8 cellular contexts compared by ENCODE assay signal in the genomic region with DNA sequence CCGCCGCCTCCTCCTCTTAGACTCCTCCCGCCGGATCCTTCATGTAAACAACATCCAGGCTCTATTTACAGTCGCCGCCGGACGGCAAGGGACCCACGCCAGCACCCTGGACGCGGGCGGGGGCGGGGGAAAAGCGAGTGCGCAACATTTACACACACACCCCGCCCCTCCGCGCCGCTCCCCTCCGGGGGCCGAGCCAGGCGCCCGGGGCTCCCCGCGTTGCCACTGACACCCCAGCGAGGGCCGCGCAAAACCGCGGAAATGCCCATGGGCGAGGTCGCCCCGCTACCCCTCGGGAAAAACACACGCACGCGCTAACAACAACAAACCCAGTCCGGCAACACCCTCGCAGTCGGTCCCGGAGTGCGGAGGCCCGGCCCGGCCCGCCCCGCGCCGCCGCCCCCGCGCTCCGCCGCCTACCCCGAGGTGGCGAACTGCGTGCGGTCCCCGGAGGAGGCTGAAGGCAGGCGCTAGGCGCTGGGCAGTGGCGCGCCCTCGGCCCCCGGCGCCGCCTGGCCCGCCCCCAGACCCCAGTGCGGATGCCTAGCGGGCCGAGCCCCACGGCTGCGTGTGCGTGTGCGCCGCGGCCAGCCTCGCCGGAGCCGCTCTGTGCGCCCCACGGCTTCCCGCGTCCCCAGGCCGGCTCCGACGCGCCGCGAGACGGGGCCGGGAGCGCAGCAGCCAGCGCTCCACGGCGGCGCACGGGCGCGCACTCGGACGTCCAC.
A peak's percentile ranks its signal among the peaks of the same experiment; 100 is the strongest.
DNase-seq lines count a peak whose midpoint lies in the region; ATAC-seq and TF ChIP-seq lines count a peak whose summit lies in the region.

No MANE protein-coding gene starts in this region.

- peak; percentile 31 to 53 for DNase-seq in NCI-H2081 (lab: John Stamatoyannopoulos, UW)
- no peak for DNase-seq in NCI-H2081 treated with DMSO at 0.1 percent for 48 hours (lab: John Stamatoyannopoulos, UW)
- no peak for DNase-seq in NT2/D1 (ENCODE audit: low read depth, low spot score)
- DNase-seq in activated T-cell treated with anti-CD3 and anti-CD28 coated beads for 4 hours: peak; percentile 65
- DNase-seq in epithelial cell of esophagus (ENCODE audit: low read depth): peak; percentile 51
- DNase-seq in stimulated activated CD8-positive, alpha-beta memory T cell treated with anti-CD3 and anti-CD28 coated beads, Interleukin-2, amount 100 ng/mL, for 48 hours (ENCODE audit: low read depth in 2 of 2): peak; percentile 49 to 56

- no peaks in the 10 kb centered on the region for H3K9me3 ChIP-seq in NT2/D1 (ENCODE audit: insufficient read depth, low read length)
- no peaks in the 10 kb centered on the region for H3K9me3 ChIP-seq in mononuclear cell (ENCODE audit: low read depth, low read length)

- H3K4me1 ChIP-seq in NT2/D1 (ENCODE audit: insufficient read depth, insufficient read length) (peaks cover 5% of the 10 kb centered on the region), mononuclear cell (ENCODE audit: insufficient read depth, low read length) (peaks cover 43% of the 10 kb centered on the region)

- peak overlapping the region; percentile 74 for H3K4me3 ChIP-seq in NT2/D1 (ENCODE audit: insufficient read length, low read depth)
- H3K4me3 ChIP-seq in epithelial cell of esophagus (ENCODE audit: low read length): peak overlapping the region; percentile 76
- peak overlapping the region; percentile 94 for H3K4me3 ChIP-seq in mononuclear cell (ENCODE audit: low read length)

- H3K9ac ChIP-seq in NT2/D1 (ENCODE audit: insufficient read length, low read depth): peak overlapping the region; percentile 84

- H3K27me3 ChIP-seq in NT2/D1 (ENCODE audit: insufficient read depth, insufficient read length) (peaks cover 49% of the 10 kb centered on the region), mononuclear cell (ENCODE audit: insufficient read depth, low read length) (no peaks in the 10 kb centered on the region)

- TF ChIP-seq CTCF in epithelial cell of esophagus (IDR thresholded peaks at IDR 0.05; ENCODE audit: insufficient read depth, low read depth, low read length, missing control alignments): no peak

- peak; percentile 50 for ATAC-seq in HG03045 (IDR thresholded peaks at IDR 0.05; ENCODE audit: unreplicated experiment)

- H3K36me3 ChIP-seq in NT2/D1 (ENCODE audit: insufficient read depth, insufficient read length, low read length): no peaks in the 10 kb centered on the region

Comparison
In these comparisons a context has a peak if more than half of its experiments do, and no peak if none do; other contexts are left out.
1. DNase-seq: peak in NCI-H2081 (2 of 2), activated T-cell treated with anti-CD3 and anti-CD28 coated beads for 4 hours (single experiment), epithelial cell of esophagus (single experiment) and stimulated activated CD8-positive, alpha-beta memory T cell treated with anti-CD3 and anti-CD28 coated beads, Interleukin-2, amount 100 ng/mL, for 48 hours (2 of 2); none in NCI-H2081 treated with DMSO at 0.1 percent for 48 hours (single experiment) and NT2/D1 (single experiment).
2. Peak in every context shown above with its lines, with median percentiles within 50 percentile points of each other: H3K4me3 ChIP-seq.